Comparison of ENCODE assay signal across 34 cellular contexts in the genomic region with DNA sequence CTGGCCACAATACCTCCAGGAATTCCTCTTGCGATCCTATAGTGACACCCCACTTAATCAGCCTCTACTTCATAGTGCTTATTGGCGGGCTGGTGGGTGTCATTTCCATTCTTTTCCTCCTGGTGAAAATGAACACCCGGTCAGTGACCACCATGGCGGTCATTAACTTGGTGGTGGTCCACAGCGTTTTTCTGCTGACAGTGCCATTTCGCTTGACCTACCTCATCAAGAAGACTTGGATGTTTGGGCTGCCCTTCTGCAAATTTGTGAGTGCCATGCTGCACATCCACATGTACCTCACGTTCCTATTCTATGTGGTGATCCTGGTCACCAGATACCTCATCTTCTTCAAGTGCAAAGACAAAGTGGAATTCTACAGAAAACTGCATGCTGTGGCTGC. TPM values are rescaled to one million over a fixed set of nuclear protein-coding genes. Genes with fewer than 3 reads are reported as not detected.
"Had no signal": no experiment of that assay in that cellular context is flagged by ENCODE, and none has a peak within 500 bp of the region (broad histone marks: within the 10 kb centered on the region; RNA-seq: fewer than 3 reads in every experiment).

No MANE protein-coding gene starts in this region.

- ATAC-seq: naive thymus-derived CD8-positive, alpha-beta T cell; psoas muscle; right cardiac atrium; sciatic nerve; stimulated activated memory B cell treated with anti-CD40 and anti-IgM and Interleukin-4, amounts not matched to agents 10 μg/mL and 1 μg/mL and 100 μg/mL, for 72 hours; stimulated activated naive CD8-positive, alpha-beta T cell treated with anti-CD3 and anti-CD28 coated beads, Interleukin-15, amount 100 ng/mL, for 72 hours; stimulated activated naive CD8-positive, alpha-beta T cell treated with anti-CD3 and anti-CD28 coated beads, Interleukin-15, Interleukin-2, amounts not matched to agents 100 U/mL and 50 U/mL, for 24 hours; upper lobe of right lung had no signal

- H3K9ac ChIP-seq: parathyroid adenoma had no signal

- H3K4me3 ChIP-seq: ovary, psoas muscle, skin epidermis, smooth muscle cell, spleen, suprapubic skin, testis, tibial artery, transverse colon, upper lobe of right lung, uterus had no signal

- H3K4me2 ChIP-seq: smooth muscle cell had no signal

- H3K4me3 Mint-ChIP-seq: naive thymus-derived CD8-positive, alpha-beta T cell; nephron progenitor cell; neural crest cell; stimulated activated memory B cell treated with anti-CD40 and anti-IgM and Interleukin-4, amounts not matched to agents 10 μg/mL and 1 μg/mL and 100 μg/mL, for 72 hours; stimulated activated naive CD8-positive, alpha-beta T cell treated with anti-CD3 and anti-CD28 coated beads, Interleukin-15, amount 100 ng/mL, for 72 hours; type B pancreatic cell had no signal

- H3K9me3 ChIP-seq: ovary, psoas muscle, spleen, suprapubic skin, testis, tibial artery, transverse colon, upper lobe of right lung, uterus had no signal

- H2AFZ ChIP-seq: parathyroid adenoma had no signal

- H3K27ac Mint-ChIP-seq: naive B cell; naive thymus-derived CD8-positive, alpha-beta T cell; nephron progenitor cell; progenitor cell of endocrine pancreas; stimulated activated memory B cell treated with anti-CD40 and anti-IgM and Interleukin-4, amounts not matched to agents 10 μg/mL and 1 μg/mL and 100 μg/mL, for 72 hours; stimulated activated naive CD8-positive, alpha-beta T cell treated with anti-CD3 and anti-CD28 coated beads, Interleukin-15, amount 100 ng/mL, for 72 hours; type B pancreatic cell had no signal

- H3K9me3 Mint-ChIP-seq: naive B cell; naive thymus-derived CD8-positive, alpha-beta T cell; nephron progenitor cell; stimulated activated memory B cell treated with anti-CD40 and anti-IgM and Interleukin-4, amounts not matched to agents 10 μg/mL and 1 μg/mL and 100 μg/mL, for 72 hours; stimulated activated naive CD8-positive, alpha-beta T cell treated with anti-CD3 and anti-CD28 coated beads, Interleukin-15, amount 100 ng/mL, for 72 hours; type B pancreatic cell had no signal

- H3K4me1 ChIP-seq: parathyroid adenoma, psoas muscle, suprapubic skin, testis, transverse colon, upper lobe of right lung, uterus had no signal

- DNase-seq: naive B cell; naive thymus-derived CD8-positive, alpha-beta T cell; nephron progenitor cell; occipital lobe; ovary; posterior cingulate gyrus; psoas muscle; right cardiac atrium; spleen; stimulated activated CD4-positive, alpha-beta T cell treated with anti-CD3 and anti-CD28 coated beads, Interleukin-12 subunit alpha, Interleukin-12 subunit beta, amount 100 ng/mL, for 4 hours; stimulated activated CD4-positive, alpha-beta T cell treated with anti-CD3 and anti-CD28 coated beads, Interleukin-1b, Interleukin-23, amount 100 ng/mL, for 48 hours; stimulated activated CD4-positive, alpha-beta T cell treated with anti-CD3 and anti-CD28 coated beads, Interleukin-4, amount 100 ng/mL, for 1 hour; stimulated activated CD4-positive, alpha-beta T cell treated with anti-CD3 and anti-CD28 coated beads, Interleukin-4, amount 100 ng/mL, for 4 hours; stimulated activated CD8-positive, alpha-beta memory T cell treated with anti-CD3 and anti-CD28 coated beads, Interleukin-4, amount 100 ng/mL, for 48 hours; stimulated activated naive CD4-positive, alpha-beta T cell; stimulated activated naive CD8-positive, alpha-beta T cell treated with anti-CD3 and anti-CD28 coated beads, Interleukin-15, amount 100 ng/mL, for 72 hours; stimulated activated naive CD8-positive, alpha-beta T cell treated with anti-CD3 and anti-CD28 coated beads, Interleukin-15, Interleukin-2, amounts not matched to agents 100 U/mL and 50 U/mL, for 24 hours; substantia nigra; testis; tibial artery; transverse colon; upper lobe of right lung; uterus had no signal

- H3K36me3 ChIP-seq: ovary, suprapubic skin, tibial artery, transverse colon, upper lobe of right lung, uterus had no signal

- H3K27me3 Mint-ChIP-seq: naive B cell; progenitor cell of endocrine pancreas; stimulated activated memory B cell treated with anti-CD40 and anti-IgM and Interleukin-4, amounts not matched to agents 10 μg/mL and 1 μg/mL and 100 μg/mL, for 72 hours; stimulated activated naive CD8-positive, alpha-beta T cell treated with anti-CD3 and anti-CD28 coated beads, Interleukin-15, amount 100 ng/mL, for 72 hours; type B pancreatic cell had no signal

- H3K27ac ChIP-seq: ovary, parathyroid adenoma, psoas muscle, skin epidermis, spleen, suprapubic skin, testis, tibial artery, transverse colon, upper lobe of right lung, uterus had no signal

- H3K79me2 ChIP-seq: parathyroid adenoma had no signal

- H3K27me3 ChIP-seq: ovary, spleen, suprapubic skin, testis, tibial artery, transverse colon, upper lobe of right lung, uterus had no signal

- H3K36me3 Mint-ChIP-seq: naive B cell; naive thymus-derived CD8-positive, alpha-beta T cell; stimulated activated memory B cell treated with anti-CD40 and anti-IgM and Interleukin-4, amounts not matched to agents 10 μg/mL and 1 μg/mL and 100 μg/mL, for 72 hours; type B pancreatic cell had no signal

- H3K4me1 Mint-ChIP-seq: naive B cell; naive thymus-derived CD8-positive, alpha-beta T cell; nephron progenitor cell; neural crest cell; stimulated activated memory B cell treated with anti-CD40 and anti-IgM and Interleukin-4, amounts not matched to agents 10 μg/mL and 1 μg/mL and 100 μg/mL, for 72 hours; stimulated activated naive CD8-positive, alpha-beta T cell treated with anti-CD3 and anti-CD28 coated beads, Interleukin-15, amount 100 ng/mL, for 72 hours had no signal

RNA-seq across cellular contexts. Expression of gene GPR141, which starts 56.8 kb away (rescaled TPM):
- total RNA-seq: naive thymus-derived CD8-positive, alpha-beta T cell; occipital lobe; osteoblast; psoas muscle; renal cortical epithelial cell; transverse colon had no signal
- polyA plus RNA-seq: psoas muscle, right cardiac atrium, smooth muscle cell had no signal
